ENCODE assay signal across 8 cellular contexts in the genomic region with DNA sequence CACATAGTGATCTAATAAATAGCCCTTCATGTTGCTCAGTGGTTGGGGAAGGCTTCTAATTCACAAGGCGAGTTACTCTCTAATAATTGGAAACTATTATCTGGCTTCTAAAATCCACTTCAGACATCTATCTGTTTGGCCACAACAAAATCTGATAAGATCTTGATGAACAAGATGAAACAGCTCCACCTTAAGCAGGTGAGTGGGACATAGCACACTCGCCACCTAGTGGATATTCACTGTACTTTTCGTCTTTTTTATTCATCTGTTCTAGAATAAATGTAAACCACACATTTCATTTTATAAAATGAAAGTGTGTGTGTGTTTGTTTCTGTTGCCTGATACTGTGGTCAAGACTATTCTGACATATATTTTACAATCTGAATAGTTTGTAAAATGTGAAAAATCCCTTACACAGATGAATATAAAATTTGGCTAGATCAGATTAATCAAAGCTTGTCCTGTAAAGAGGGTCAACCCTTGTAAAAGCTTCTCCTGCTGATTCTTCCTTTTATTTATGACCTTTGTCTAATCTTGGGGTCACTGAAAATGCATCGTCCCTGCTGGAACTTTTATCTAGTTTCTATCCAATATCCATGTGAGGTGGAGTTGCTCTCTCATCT. TPM values are rescaled to one million over a fixed set of nuclear protein-coding genes. Genes with fewer than 3 reads are reported as not detected.
DNase-seq lines count a peak whose midpoint lies in the region; ATAC-seq and TF ChIP-seq lines count a peak whose summit lies in the region.

No MANE protein-coding gene starts in this region.

- TF ChIP-seq CTCF in nephron progenitor cell (IDR thresholded peaks at IDR 0.05), result peak; percentile 77

- H3K4me3 Mint-ChIP-seq in nephron progenitor cell, result no peak overlapping the region

- no peaks in the 10 kb centered on the region for H3K4me1 Mint-ChIP-seq in nephron progenitor cell

- peak; percentile 0 for DNase-seq in EH (ENCODE audit: low read depth)
- peak; percentile 76 for DNase-seq in NCI-H748 (lab: John Stamatoyannopoulos, UW; ENCODE audit: unreplicated experiment)
- peak; percentile 30 for DNase-seq in dermis blood vessel endothelial cell
- DNase-seq in nephron progenitor cell, result peak; percentile 4
- no peak for DNase-seq in stimulated activated CD4-positive, alpha-beta T cell treated with anti-CD3 and anti-CD28 coated beads, Interleukin-15, amount 100 ng/mL, for 24 hours
- DNase-seq in KG1 (lab: John Stamatoyannopoulos, UW), result no peak

- H3K36me3 Mint-ChIP-seq in nephron progenitor cell (ENCODE audit: low read depth), result no peaks in the 10 kb centered on the region

- H3K27ac Mint-ChIP-seq in nephron progenitor cell, result no peak overlapping the region

- H3K9me3 Mint-ChIP-seq in nephron progenitor cell, result no peaks in the 10 kb centered on the region

- ATAC-seq in GM21360 (IDR thresholded peaks at IDR 0.05; ENCODE audit: unreplicated experiment) (peak; percentile 95), HG03469 (IDR thresholded peaks at IDR 0.05; ENCODE audit: unreplicated experiment) (peak; percentile 79)

- no peaks in the 10 kb centered on the region for H3K27me3 Mint-ChIP-seq in nephron progenitor cell (ENCODE audit: low read depth, poor library complexity)

RNA-seq across cellular contexts. Expression of gene CNTNAP2, which starts 26.5 kb away (rescaled TPM):
- total RNA-seq in dermis blood vessel endothelial cell, result 0.23 TPM in 1 of 2 replicates, not detected in the other

Comparison
In these comparisons a context has a peak if more than half of its experiments do, and no peak if none do; other contexts are left out.
1. DNase-seq: peak in EH (single experiment), NCI-H748 (single experiment), dermis blood vessel endothelial cell (single experiment) and nephron progenitor cell (single experiment); none in stimulated activated CD4-positive, alpha-beta T cell treated with anti-CD3 and anti-CD28 coated beads, Interleukin-15, amount 100 ng/mL, for 24 hours (single experiment) and KG1 (single experiment).